In the genomic region with DNA sequence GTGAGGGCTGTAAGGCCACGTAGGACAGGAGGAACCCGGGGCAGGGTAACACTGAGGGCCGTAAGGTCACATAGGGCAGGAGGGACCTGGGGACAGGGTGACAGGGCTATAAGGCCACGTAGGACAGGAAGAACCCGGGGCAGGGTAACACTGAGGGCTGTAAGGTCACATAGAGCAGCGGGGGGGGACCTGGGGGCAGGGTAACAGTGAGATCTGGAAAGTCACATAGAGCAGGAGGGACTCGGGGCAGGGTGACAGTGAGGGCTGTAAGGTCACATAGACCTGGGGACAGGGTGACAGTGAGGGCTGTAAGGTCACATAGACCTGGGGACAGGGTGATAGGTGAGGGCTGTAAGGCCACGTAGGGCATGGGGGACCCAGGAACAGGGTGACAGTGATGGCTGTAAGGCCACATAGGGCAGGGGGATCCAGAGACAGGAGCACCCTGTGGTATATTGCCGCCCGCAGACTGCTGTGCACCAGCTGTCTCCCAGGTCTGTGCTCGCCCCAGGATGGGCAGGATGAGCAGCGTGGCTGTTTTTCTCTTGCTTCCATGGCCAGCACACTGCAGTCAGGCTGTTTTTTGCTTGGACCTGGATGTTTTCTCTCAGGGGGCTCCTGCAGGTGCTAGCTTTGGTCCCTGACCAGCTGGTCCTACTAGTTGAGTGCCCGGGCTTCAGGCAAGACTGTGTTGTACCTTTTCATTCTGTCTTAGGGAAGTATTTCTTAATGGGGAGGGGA, we compare ENCODE assay signal across 10 cellular contexts. TPM values are rescaled to one million over a fixed set of nuclear protein-coding genes. Genes with fewer than 3 reads are reported as not detected.
A peak's percentile ranks its signal among the peaks of the same experiment; 100 is the strongest.
DNase-seq lines count a peak whose midpoint lies in the region; ATAC-seq and TF ChIP-seq lines count a peak whose summit lies in the region.
"Had no signal": no experiment of that assay in that cellular context is flagged by ENCODE, and none has a peak within 500 bp of the region (broad histone marks: within the 10 kb centered on the region; RNA-seq: fewer than 3 reads in every experiment).

No MANE protein-coding gene starts in this region.

- POLR2A ChIA-PET in HEK293T (lab: Yijun Ruan, JAX) = no interaction called here

- no peaks in the 10 kb centered on the region for H3K36me3 ChIP-seq in transverse colon

- no peak overlapping the region for H3K4me3 ChIP-seq in transverse colon

- TF ChIP-seq EP300 in transverse colon (IDR thresholded peaks at IDR 0.05; ENCODE audit: low read depth) = no peak

- H3K4me3 Mint-ChIP-seq in activated T-cell treated with anti-CD3 and anti-CD28 coated beads, Interleukin-2, amount 50 U/mL, for 24 hours = no peak overlapping the region
- peak overlapping the region; percentile 24 for H3K4me3 Mint-ChIP-seq in central memory CD8-positive, alpha-beta T cell
- no peak overlapping the region for H3K4me3 Mint-ChIP-seq in mesothelial cell of epicardium

- no peak overlapping the region for H3K27ac Mint-ChIP-seq in activated T-cell treated with anti-CD3 and anti-CD28 coated beads, Interleukin-2, amount 50 U/mL, for 24 hours
- no peak overlapping the region for H3K27ac Mint-ChIP-seq in central memory CD8-positive, alpha-beta T cell (ENCODE audit: low read depth)
- peak overlapping the region; percentile 98 for H3K27ac Mint-ChIP-seq in mesothelial cell of epicardium

- CTCF ChIA-PET in HEK293T (lab: Yijun Ruan, JAX) = interaction anchor here (0.9 to 5.0 kb wide), 5 partner anchors 13 to 1552 kb away, joined by 3 to 35 read pairs (median 3); no protein-coding TSS in a partner anchor

- peaks cover 8 to 51% (median 35%) of the 10 kb centered on the region in 4 donors for H3K4me1 ChIP-seq in transverse colon

- no peak for ATAC-seq in central memory CD8-positive, alpha-beta T cell (replicated peaks; ENCODE audit: extremely low read depth, poor library complexity, severe bottlenecking)
- ATAC-seq in GM21737 (IDR thresholded peaks at IDR 0.05; ENCODE audit: unreplicated experiment) (no peak), GM18861 (IDR thresholded peaks at IDR 0.05; ENCODE audit: unreplicated experiment) (no peak)
- ATAC-seq: naive thymus-derived CD8-positive, alpha-beta T cell had no signal

- H3K9me3 Mint-ChIP-seq in activated T-cell treated with anti-CD3 and anti-CD28 coated beads, Interleukin-2, amount 50 U/mL, for 24 hours = no peaks in the 10 kb centered on the region
- H3K9me3 Mint-ChIP-seq in central memory CD8-positive, alpha-beta T cell = no peaks in the 10 kb centered on the region
- H3K9me3 Mint-ChIP-seq in mesothelial cell of epicardium = no peaks in the 10 kb centered on the region
- H3K9me3 Mint-ChIP-seq: naive thymus-derived CD8-positive, alpha-beta T cell had no signal

- no peaks in the 10 kb centered on the region for H3K27me3 Mint-ChIP-seq in activated T-cell treated with anti-CD3 and anti-CD28 coated beads, Interleukin-2, amount 50 U/mL, for 24 hours
- no peaks in the 10 kb centered on the region for H3K27me3 Mint-ChIP-seq in central memory CD8-positive, alpha-beta T cell
- H3K27me3 Mint-ChIP-seq in mesothelial cell of epicardium (ENCODE audit: low read depth) = no peaks in the 10 kb centered on the region
- H3K27me3 Mint-ChIP-seq: naive thymus-derived CD8-positive, alpha-beta T cell had no signal

- peak overlapping the region; percentile 73 to 80 (median 75) for H3K27ac ChIP-seq in transverse colon

- 95% methylated on average over 13 of the region's 13 CpGs; no CpG with 5 or more reads in 1 of the 2 donors for WGBS in transverse colon (ENCODE audit: low coverage in 1 of 2), 2 donors

- peaks cover 21% of the 10 kb centered on the region for H3K4me1 Mint-ChIP-seq in activated T-cell treated with anti-CD3 and anti-CD28 coated beads, Interleukin-2, amount 50 U/mL, for 24 hours (ENCODE audit: low read depth)
- H3K4me1 Mint-ChIP-seq in central memory CD8-positive, alpha-beta T cell = peaks cover 29% of the 10 kb centered on the region
- peaks cover 34% of the 10 kb centered on the region for H3K4me1 Mint-ChIP-seq in mesothelial cell of epicardium

- peak; percentile 22 for DNase-seq in activated T-cell treated with anti-CD3 and anti-CD28 coated beads, Interleukin-2, amount 50 U/mL, for 24 hours
- no peak for DNase-seq in activated T-cell treated with anti-CD3 and anti-CD28 coated beads, Interleukin-2, amount 50 U/mL, for 48 hours
- DNase-seq in central memory CD8-positive, alpha-beta T cell (ENCODE audit: low spot score in 2 of 2) = no peak
- DNase-seq in mesothelial cell of epicardium (ENCODE audit: low spot score in 2 of 2, unreplicated experiment in 2 of 2) (no peak), transverse colon (no peak), HEK293T (ENCODE audit: extremely low spot score) (no peak)
- DNase-seq: DMS79; naive thymus-derived CD8-positive, alpha-beta T cell had no signal

- TF ChIP-seq CTCF in mesothelial cell of epicardium (IDR thresholded peaks at IDR 0.05; ENCODE audit: unreplicated experiment) (no peak), transverse colon (IDR thresholded peaks at IDR 0.05) (no peak)

- peaks cover 60% of the 10 kb centered on the region for H3K36me3 Mint-ChIP-seq in activated T-cell treated with anti-CD3 and anti-CD28 coated beads, Interleukin-2, amount 50 U/mL, for 24 hours (ENCODE audit: low read depth)
- peaks cover 33% of the 10 kb centered on the region for H3K36me3 Mint-ChIP-seq in central memory CD8-positive, alpha-beta T cell (ENCODE audit: insufficient read depth)
- no peaks in the 10 kb centered on the region for H3K36me3 Mint-ChIP-seq in mesothelial cell of epicardium

- H3K9me3 ChIP-seq in transverse colon = no peaks in the 10 kb centered on the region

- intact Hi-C loops in transverse colon (cut with DNase I; ENCODE audit: low total_unique reads) = no loop called here

- in situ Hi-C loops in transverse colon (cut with MboI; ENCODE audit: low pct_ligation_motif_present in 1 of 4, low pct_unique_long_range_greater_than_20kb in 1 of 4, low sequenced_read_pairs in 3 of 4) = loop anchor here in 3 of 4 donors (5.0 to 25.0 kb wide), 4 partner anchors 262 to 432 kb away; no protein-coding TSS in a partner anchor

- H3K27me3 ChIP-seq in transverse colon = no peaks in the 10 kb centered on the region

- no peak for TF ChIP-seq POLR2A in transverse colon (IDR thresholded peaks at IDR 0.05)

TF ChIP-seq in HEK293T, 16 proteins besides CTCF, POLR2A, EP300 and RAD21:
- TF ChIP-seq FOXM1 (IDR thresholded peaks at IDR 0.05; ENCODE audit: borderline replicate concordance) (no peak), SUZ12 (IDR thresholded peaks at IDR 0.05) (no peak), ELF4 (IDR thresholded peaks at IDR 0.05) (no peak), L3MBTL2 (conservative IDR thresholded peaks at IDR 0.05) (no peak), FOXK2 (IDR thresholded peaks at IDR 0.05) (no peak), BHLHE40 (IDR thresholded peaks at IDR 0.05; ENCODE audit: borderline replicate concordance) (no peak), NFRKB (IDR thresholded peaks at IDR 0.05) (no peak), TARDBP (IDR thresholded peaks at IDR 0.05) (no peak), LEF1 (IDR thresholded peaks at IDR 0.05; ENCODE audit: borderline replicate concordance) (no peak), SP1 (IDR thresholded peaks at IDR 0.05) (no peak), ZNF384 (IDR thresholded peaks at IDR 0.05) (no peak), HDGF (IDR thresholded peaks at IDR 0.05; ENCODE audit: borderline replicate concordance) (no peak), CTBP1 (IDR thresholded peaks at IDR 0.05; ENCODE audit: borderline replicate concordance) (no peak), ARNT (IDR thresholded peaks at IDR 0.05) (no peak), FOXA1 (IDR thresholded peaks at IDR 0.05) (no peak)
- TF ChIP-seq, protein P1, sequence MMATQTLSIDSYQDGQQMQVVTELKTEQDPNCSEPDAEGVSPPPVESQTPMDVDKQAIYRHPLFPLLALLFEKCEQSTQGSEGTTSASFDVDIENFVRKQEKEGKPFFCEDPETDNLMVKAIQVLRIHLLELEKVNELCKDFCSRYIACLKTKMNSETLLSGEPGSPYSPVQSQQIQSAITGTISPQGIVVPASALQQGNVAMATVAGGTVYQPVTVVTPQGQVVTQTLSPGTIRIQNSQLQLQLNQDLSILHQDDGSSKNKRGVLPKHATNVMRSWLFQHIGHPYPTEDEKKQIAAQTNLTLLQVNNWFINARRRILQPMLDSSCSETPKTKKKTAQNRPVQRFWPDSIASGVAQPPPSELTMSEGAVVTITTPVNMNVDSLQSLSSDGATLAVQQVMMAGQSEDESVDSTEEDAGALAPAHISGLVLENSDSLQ (IDR thresholded peaks at IDR 0.05) = no peak

RNA-seq across cellular contexts. Expression of a gene that starts 55.7 kb away (rescaled TPM):
- total RNA-seq in mesothelial cell of epicardium (5.4 to 6.1 TPM (median 5.5 TPM) in 3 replicates), transverse colon (1 to 10 TPM; 2.4 to 6.4 (median 2.9) TPM)
